17 cellular contexts compared by ENCODE assay signal in the genomic region with DNA sequence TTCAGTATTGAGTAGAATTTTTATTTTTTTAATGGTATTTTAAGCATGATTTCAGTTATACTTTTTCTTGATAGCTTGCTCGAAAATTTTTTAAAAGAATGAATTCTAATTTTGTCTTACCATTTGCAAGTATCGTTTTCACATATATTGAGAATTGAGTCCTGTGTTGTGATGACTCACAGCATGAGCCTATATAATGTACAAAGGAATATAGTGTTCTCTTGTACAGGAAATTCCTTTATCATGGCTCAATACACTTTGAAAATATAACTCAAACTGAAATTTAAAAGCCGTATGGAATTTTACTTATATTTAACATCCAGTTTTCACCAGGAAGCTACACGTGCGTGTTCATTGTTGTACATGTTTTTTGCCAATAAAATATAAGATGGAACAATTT.
A peak's percentile ranks its signal among the peaks of the same experiment; 100 is the strongest.
DNase-seq lines count a peak whose midpoint lies in the region; ATAC-seq, FAIRE-seq and TF ChIP-seq lines count a peak whose summit lies in the region.
"Had no signal": no experiment of that assay in that cellular context is flagged by ENCODE, and none has a peak within 500 bp of the region (broad histone marks: within the 10 kb centered on the region; RNA-seq: fewer than 3 reads in every experiment).

No MANE protein-coding gene starts in this region.

- no peaks in the 10 kb centered on the region for H4K20me1 ChIP-seq in endothelial cell of umbilical vein (replicated peaks; ENCODE audit: control insufficient read depth, extremely low read depth, insufficient read depth, low read length)
- H4K20me1 ChIP-seq: BLaER1 treated with 17β-estradiol and CSF1 and Interleukin-3, amounts not matched to agents 10 nM and 100 nM had no signal

- no peaks in the 10 kb centered on the region for H3K79me2 ChIP-seq in endothelial cell of umbilical vein (ENCODE audit: control insufficient read depth, insufficient read depth, low read length)

- POLR2A ChIA-PET in MCF 10A (lab: Yijun Ruan, JAX) (interaction anchor here (0.7 kb wide), 1 partner anchor 88 kb away, joined by 3 read pairs; no protein-coding TSS in a partner anchor), endothelial cell of umbilical vein (lab: Charles Lee) (no interaction called here)

- intact Hi-C loops in MCF 10A (cut with micrococcal nuclease) = no loop called here
- intact Hi-C loops in breast epithelium (cut with DNase I; ENCODE audit: low total_unique reads) = no loop called here
- intact Hi-C loops in endothelial cell of umbilical vein (cut with micrococcal nuclease) = no loop called here

- H3K9me3 ChIP-seq in breast epithelium = no peaks in the 10 kb centered on the region
- H3K9me3 ChIP-seq in RWPE2 (ENCODE audit: severe bottlenecking) = no peaks in the 10 kb centered on the region
- no peaks in the 10 kb centered on the region for H3K9me3 ChIP-seq in endothelial cell of umbilical vein (replicated peaks; ENCODE audit: control insufficient read depth, insufficient read depth, low read length)
- no peaks in the 10 kb centered on the region for H3K9me3 ChIP-seq in right atrium auricular region

- no peaks in the 10 kb centered on the region for H3K27me3 Mint-ChIP-seq in MCF 10A (ENCODE audit: insufficient read depth, unreplicated experiment)

- H3K36me3 Mint-ChIP-seq in MCF 10A (ENCODE audit: insufficient read depth, unreplicated experiment) = no peaks in the 10 kb centered on the region
- H3K36me3 Mint-ChIP-seq: CD4-positive, CD25-positive, alpha-beta regulatory T cell had no signal

- H2AFZ ChIP-seq in endothelial cell of umbilical vein (ENCODE audit: low read depth, low read length) = no peak overlapping the region
- H2AFZ ChIP-seq: GM23248 had no signal

- CTCF ChIA-PET in MCF 10A (lab: Yijun Ruan, JAX) (interaction anchor here (0.7 kb wide), 1 partner anchor 94 kb away, joined by 3 read pairs; no protein-coding TSS in a partner anchor), endothelial cell of umbilical vein (lab: Charles Lee) (interaction anchor here (1.4 kb wide), 1 partner anchor 10 kb away, joined by 3 read pairs; no protein-coding TSS in a partner anchor)

- no peak for FAIRE-seq in endothelial cell of umbilical vein (lab: Jason Lieb, UNC)
- FAIRE-seq: GM12891, H54 had no signal

- H3K27ac Mint-ChIP-seq in MCF 10A (ENCODE audit: low read depth, unreplicated experiment) = no peak overlapping the region
- H3K27ac Mint-ChIP-seq: CD4-positive, CD25-positive, alpha-beta regulatory T cell had no signal

- TF ChIP-seq CTCF in MCF 10A (IDR thresholded peaks at IDR 0.05; ENCODE audit: unreplicated experiment) = no peak
- no peak for TF ChIP-seq CTCF in breast epithelium (IDR thresholded peaks at IDR 0.05)
- no peak for TF ChIP-seq CTCF in RWPE2 (IDR thresholded peaks at IDR 0.05; ENCODE audit: poor library complexity, severe bottlenecking)
- TF ChIP-seq CTCF in endothelial cell of umbilical vein (IDR thresholded peaks at IDR 0.05; ENCODE audit: extremely low read depth in 1 of 2, insufficient read depth in 1 of 2, low read depth in 1 of 2, low read length in 2 of 2) = no peak
- TF ChIP-seq CTCF in right atrium auricular region (IDR thresholded peaks at IDR 0.05) = no peak

- no TSS peak for BruUV-seq in MCF 10A (replicated peaks; lab: Mats Ljungman, UMichigan)
- no TSS peak for BruUV-seq in endothelial cell of umbilical vein (replicated peaks; lab: Mats Ljungman, UMichigan)

- H3K9me1 ChIP-seq in endothelial cell of umbilical vein (replicated peaks; ENCODE audit: control insufficient read depth, extremely low read depth, insufficient read depth, low read length) = no peaks in the 10 kb centered on the region

- TF ChIP-seq POLR2A in breast epithelium (IDR thresholded peaks at IDR 0.05) (no peak), endothelial cell of umbilical vein (IDR thresholded peaks at IDR 0.05; ENCODE audit: low read depth, low read length) (no peak)

- H3K9me3 Mint-ChIP-seq in MCF 10A (ENCODE audit: unreplicated experiment) = peaks cover 8% of the 10 kb centered on the region

- H3K27me3 ChIP-seq in breast epithelium (no peaks in the 10 kb centered on the region), RWPE2 (ENCODE audit: insufficient read depth, poor library complexity, severe bottlenecking) (no peaks in the 10 kb centered on the region), endothelial cell of umbilical vein (ENCODE audit: control insufficient read depth in 2 of 2, insufficient read depth in 2 of 2, low read length in 2 of 2) (no peaks in the 10 kb centered on the region), right atrium auricular region (no peaks in the 10 kb centered on the region)
- H3K27me3 ChIP-seq: BLaER1 treated with 17β-estradiol and CSF1 and Interleukin-3, amounts not matched to agents 10 nM and 100 nM had no signal

- H3K4me1 ChIP-seq in breast epithelium (no peaks in the 10 kb centered on the region), RWPE2 (ENCODE audit: insufficient read depth, poor library complexity, severe bottlenecking) (peaks cover 8% of the 10 kb centered on the region), endothelial cell of umbilical vein (ENCODE audit: control insufficient read depth, extremely low read depth, insufficient read depth, low read length) (no peaks in the 10 kb centered on the region), right atrium auricular region (no peaks in the 10 kb centered on the region)
- H3K4me1 ChIP-seq: BLaER1 treated with 17β-estradiol and CSF1 and Interleukin-3, amounts not matched to agents 10 nM and 100 nM had no signal

- H3K4me1 Mint-ChIP-seq in MCF 10A (ENCODE audit: insufficient read depth, unreplicated experiment) = no peaks in the 10 kb centered on the region
- H3K4me1 Mint-ChIP-seq: CD4-positive, CD25-positive, alpha-beta regulatory T cell had no signal

- H3K9ac ChIP-seq in endothelial cell of umbilical vein (replicated peaks; ENCODE audit: extremely low read depth, insufficient read depth, low read length) = no peak overlapping the region
- H3K9ac ChIP-seq: BLaER1 treated with 17β-estradiol and CSF1 and Interleukin-3, amounts not matched to agents 10 nM and 100 nM; GM23248 had no signal

- H3K4me3 ChIP-seq in breast epithelium = no peak overlapping the region
- no peak overlapping the region for H3K4me3 ChIP-seq in RWPE2 (ENCODE audit: severe bottlenecking)
- H3K4me3 ChIP-seq in endothelial cell of umbilical vein (replicated peaks in 1 of 3; ENCODE audit: insufficient read depth in 1 of 3, low read depth in 1 of 3, low read length in 3 of 3) = no peak overlapping the region
- H3K4me3 ChIP-seq in right atrium auricular region = no peak overlapping the region
- H3K4me3 ChIP-seq: BLaER1 treated with 17β-estradiol and CSF1 and Interleukin-3, amounts not matched to agents 10 nM and 100 nM; GM23248 had no signal

- no peak overlapping the region for H3K4me3 Mint-ChIP-seq in MCF 10A (ENCODE audit: unreplicated experiment)
- H3K4me3 Mint-ChIP-seq: CD4-positive, CD25-positive, alpha-beta regulatory T cell had no signal

- dilution Hi-C loops in endothelial cell of umbilical vein (cut with MboI; ENCODE audit: extremely low pct_ligation_motif_present, low sequenced_read_pairs) = no loop called here

- DNase-seq in MCF 10A (ENCODE audit: unreplicated experiment) (peak; percentile 14), breast epithelium (ENCODE audit: low spot score in 2 of 2) (no peak), RWPE2 (ENCODE audit: low spot score) (no peak), endothelial cell of umbilical vein (ENCODE audit: low read depth, low spot score) (no peak), mesenteric fat pad (ENCODE audit: low spot score) (no peak), right atrium auricular region (ENCODE audit: low spot score) (no peak), activated gamma-delta T cell (lab: John Stamatoyannopoulos, UW) (no peak)
- DNase-seq: Calu3; CD4-positive, CD25-positive, alpha-beta regulatory T cell; DMS 273 treated with DMSO at 0.1 percent for 48 hours; GM23248 had no signal

- H3K27ac ChIP-seq in breast epithelium = no peak overlapping the region
- peak overlapping the region; percentile 51 for H3K27ac ChIP-seq in RWPE2 (ENCODE audit: poor library complexity, severe bottlenecking)
- H3K27ac ChIP-seq in endothelial cell of umbilical vein (ENCODE audit: insufficient read depth, low read depth, low read length) = no peak overlapping the region
- H3K27ac ChIP-seq in right atrium auricular region = no peak overlapping the region
- H3K27ac ChIP-seq: 22Rv1; BLaER1 treated with 17β-estradiol and CSF1 and Interleukin-3, amounts not matched to agents 10 nM and 100 nM; GM23248 had no signal

- H3K4me2 ChIP-seq in endothelial cell of umbilical vein (ENCODE audit: insufficient read depth, low read length) = no peak overlapping the region
- H3K4me2 ChIP-seq: BLaER1 treated with 17β-estradiol and CSF1 and Interleukin-3, amounts not matched to agents 10 nM and 100 nM had no signal

- H3K36me3 ChIP-seq in breast epithelium = no peaks in the 10 kb centered on the region
- H3K36me3 ChIP-seq in RWPE2 (ENCODE audit: low read depth) = no peaks in the 10 kb centered on the region
- no peaks in the 10 kb centered on the region for H3K36me3 ChIP-seq in endothelial cell of umbilical vein (ENCODE audit: control insufficient read depth in 2 of 2, extremely low read depth in 1 of 2, insufficient read depth in 2 of 2, low read length in 2 of 2)
- no peaks in the 10 kb centered on the region for H3K36me3 ChIP-seq in right atrium auricular region
- H3K36me3 ChIP-seq: BLaER1 treated with 17β-estradiol and CSF1 and Interleukin-3, amounts not matched to agents 10 nM and 100 nM had no signal

- ATAC-seq in RWPE2 (ENCODE audit: low read depth) (peak; percentile 76; the same call in 2 of the 3 replicates), GM19328 (IDR thresholded peaks at IDR 0.05; ENCODE audit: unreplicated experiment) (no peak)
- ATAC-seq: HCT116 had no signal

TF ChIP-seq in endothelial cell of umbilical vein, 7 proteins besides CTCF, POLR2A, EP300 and RAD21:
- no peak for TF ChIP-seq MYC (IDR thresholded peaks at IDR 0.05; ENCODE audit: low read depth, low read length)
- TF ChIP-seq, protein P1, sequence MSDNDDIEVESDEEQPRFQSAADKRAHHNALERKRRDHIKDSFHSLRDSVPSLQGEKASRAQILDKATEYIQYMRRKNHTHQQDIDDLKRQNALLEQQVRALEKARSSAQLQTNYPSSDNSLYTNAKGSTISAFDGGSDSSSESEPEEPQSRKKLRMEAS (IDR thresholded peaks at IDR 0.05; ENCODE audit: insufficient read depth, insufficient read length) = no peak
- TF ChIP-seq FOS (IDR thresholded peaks at IDR 0.05; ENCODE audit: borderline replicate concordance, insufficient read depth, low read length) = peak; percentile 23
- TF ChIP-seq JUN (IDR thresholded peaks at IDR 0.05; ENCODE audit: borderline replicate concordance, insufficient read depth, insufficient read length, low read depth) = no peak
